ENCODE assay signal across 24 cellular contexts in genomic region chr11:80024119-80024518, GRCh38.
A peak's percentile ranks its signal among the peaks of the same experiment; 100 is the strongest.
DNase-seq lines count a peak whose midpoint lies in the region; ATAC-seq lines count a peak whose summit lies in the region.
"Had no signal": no experiment of that assay in that cellular context is flagged by ENCODE, and none has a peak within 500 bp of the region (broad histone marks: within the 10 kb centered on the region; RNA-seq: fewer than 3 reads in every experiment).

No MANE protein-coding gene starts in this region.

- no peak overlapping the region for H3K4ac ChIP-seq in mesendoderm (ENCODE audit: low read depth, low read length)

- WGBS in mesendoderm (ENCODE audit: extremely low coverage, insufficient coverage, low lambda C conversion rate): no CpG with 5 or more reads among the region's 4 CpGs

- peaks cover 3% of the 10 kb centered on the region for H3K4me1 ChIP-seq in mesendoderm (ENCODE audit: control insufficient read depth, low read depth, low read length)
- H3K4me1 ChIP-seq: breast epithelium, tibial artery had no signal

- ATAC-seq in GM19025 (IDR thresholded peaks at IDR 0.05; ENCODE audit: low read depth, unreplicated experiment): peak; percentile 52
- peak; percentile 73 for ATAC-seq in HG03039 (IDR thresholded peaks at IDR 0.05; ENCODE audit: unreplicated experiment)
- no peak for ATAC-seq in GM18873 (IDR thresholded peaks at IDR 0.05; ENCODE audit: low FRiP score, unreplicated experiment)
- ATAC-seq: natural killer cell had no signal

- no peak overlapping the region for H2BK5ac ChIP-seq in mesendoderm (ENCODE audit: low read length)

- H2AK5ac ChIP-seq in mesendoderm (ENCODE audit: low read length): no peak overlapping the region

- no peak overlapping the region for H2BK120ac ChIP-seq in mesendoderm (ENCODE audit: low read depth, low read length)

- no peak overlapping the region for H3K4me2 ChIP-seq in mesendoderm (ENCODE audit: low read length)

- H4K5ac ChIP-seq in mesendoderm (ENCODE audit: low read length): no peak overlapping the region

- H3K9ac ChIP-seq in mesendoderm (ENCODE audit: low read length): no peak overlapping the region

- H3K79me1 ChIP-seq in mesendoderm (ENCODE audit: low read length): no peaks in the 10 kb centered on the region

- no peak overlapping the region for H2BK15ac ChIP-seq in mesendoderm (replicated peaks; ENCODE audit: low read depth)

- no peak overlapping the region for H3K18ac ChIP-seq in mesendoderm (ENCODE audit: low read length)

- no peak overlapping the region for H3K27ac ChIP-seq in mesendoderm (ENCODE audit: low read depth, low read length)
- H3K27ac ChIP-seq: breast epithelium, tibial artery had no signal

- no peak overlapping the region for H4K8ac ChIP-seq in mesendoderm (ENCODE audit: low read depth, low read length)

- H3K36me3 ChIP-seq in mesendoderm (ENCODE audit: control insufficient read depth, insufficient read depth, low read length): no peaks in the 10 kb centered on the region
- H3K36me3 ChIP-seq: breast epithelium, tibial artery had no signal

- no peaks in the 10 kb centered on the region for H3K79me2 ChIP-seq in mesendoderm (ENCODE audit: control insufficient read depth, insufficient read depth, low read length)

- no peak overlapping the region for H3K23ac ChIP-seq in mesendoderm (ENCODE audit: low read length)

- no peaks in the 10 kb centered on the region for H3K27me3 ChIP-seq in mesendoderm (ENCODE audit: insufficient read depth, low read length, poor library complexity)
- H3K27me3 ChIP-seq: breast epithelium, tibial artery had no signal

- no peak overlapping the region for H3K4me3 ChIP-seq in mesendoderm (ENCODE audit: low read length)
- H3K4me3 ChIP-seq: breast epithelium, tibial artery had no signal

- H3K56ac ChIP-seq in mesendoderm (ENCODE audit: low read length): no peak overlapping the region

- peak; percentile 84 for DNase-seq in NCI-H774 (lab: John Stamatoyannopoulos, UW)
- DNase-seq in mesendoderm: peak; percentile 86
- no peak for DNase-seq in islet precursor cell
- no peak for DNase-seq in Ammon's horn (ENCODE audit: low spot score)
- no peak for DNase-seq in iPS-NIHi7 (ENCODE audit: extremely low spot score)
- DNase-seq: activated B cell treated with CpG ODN at 0.5 μM for 24 hours; activated CD4-positive, alpha-beta memory T cell treated with anti-CD3 and anti-CD28 coated beads, Interleukin-2, amount 10 ng/mL, durations not matched to agents 7 days and 5 days; CD4-positive, alpha-beta T cell; GF-D8; H7; Karpas-422; midbrain; natural killer cell; NCI-H1930; retina; SHP77; stimulated activated CD4-positive, alpha-beta T cell treated with anti-CD3 and anti-CD28 coated beads, Interleukin-12 subunit alpha, Interleukin-12 subunit beta, amount 100 ng/mL, for 4 hours; stimulated activated CD4-positive, alpha-beta T cell treated with anti-CD3 and anti-CD28 coated beads, Interleukin-4, amount 100 ng/mL, for 4 hours; SW 1271; tibial artery had no signal

Comparison
In these comparisons a context has a peak if more than half of its experiments do, and no peak if none do; other contexts are left out.
1. DNase-seq: peak in NCI-H774 (single experiment) and mesendoderm (single experiment); none in islet precursor cell (single experiment), Ammon's horn (single experiment) and iPS-NIHi7 (single experiment).